Comparison of ENCODE assay signal across 1 cellular context in genomic region chr12:54359762-54360351, GRCh38.
TF ChIP-seq lines count a peak whose summit lies in the region.

No MANE protein-coding gene starts in this region.

TF ChIP-seq in GM23338, 12 proteins besides CTCF, POLR2A, EP300 and RAD21 (continued from another document):
- TF ChIP-seq, protein P1, sequence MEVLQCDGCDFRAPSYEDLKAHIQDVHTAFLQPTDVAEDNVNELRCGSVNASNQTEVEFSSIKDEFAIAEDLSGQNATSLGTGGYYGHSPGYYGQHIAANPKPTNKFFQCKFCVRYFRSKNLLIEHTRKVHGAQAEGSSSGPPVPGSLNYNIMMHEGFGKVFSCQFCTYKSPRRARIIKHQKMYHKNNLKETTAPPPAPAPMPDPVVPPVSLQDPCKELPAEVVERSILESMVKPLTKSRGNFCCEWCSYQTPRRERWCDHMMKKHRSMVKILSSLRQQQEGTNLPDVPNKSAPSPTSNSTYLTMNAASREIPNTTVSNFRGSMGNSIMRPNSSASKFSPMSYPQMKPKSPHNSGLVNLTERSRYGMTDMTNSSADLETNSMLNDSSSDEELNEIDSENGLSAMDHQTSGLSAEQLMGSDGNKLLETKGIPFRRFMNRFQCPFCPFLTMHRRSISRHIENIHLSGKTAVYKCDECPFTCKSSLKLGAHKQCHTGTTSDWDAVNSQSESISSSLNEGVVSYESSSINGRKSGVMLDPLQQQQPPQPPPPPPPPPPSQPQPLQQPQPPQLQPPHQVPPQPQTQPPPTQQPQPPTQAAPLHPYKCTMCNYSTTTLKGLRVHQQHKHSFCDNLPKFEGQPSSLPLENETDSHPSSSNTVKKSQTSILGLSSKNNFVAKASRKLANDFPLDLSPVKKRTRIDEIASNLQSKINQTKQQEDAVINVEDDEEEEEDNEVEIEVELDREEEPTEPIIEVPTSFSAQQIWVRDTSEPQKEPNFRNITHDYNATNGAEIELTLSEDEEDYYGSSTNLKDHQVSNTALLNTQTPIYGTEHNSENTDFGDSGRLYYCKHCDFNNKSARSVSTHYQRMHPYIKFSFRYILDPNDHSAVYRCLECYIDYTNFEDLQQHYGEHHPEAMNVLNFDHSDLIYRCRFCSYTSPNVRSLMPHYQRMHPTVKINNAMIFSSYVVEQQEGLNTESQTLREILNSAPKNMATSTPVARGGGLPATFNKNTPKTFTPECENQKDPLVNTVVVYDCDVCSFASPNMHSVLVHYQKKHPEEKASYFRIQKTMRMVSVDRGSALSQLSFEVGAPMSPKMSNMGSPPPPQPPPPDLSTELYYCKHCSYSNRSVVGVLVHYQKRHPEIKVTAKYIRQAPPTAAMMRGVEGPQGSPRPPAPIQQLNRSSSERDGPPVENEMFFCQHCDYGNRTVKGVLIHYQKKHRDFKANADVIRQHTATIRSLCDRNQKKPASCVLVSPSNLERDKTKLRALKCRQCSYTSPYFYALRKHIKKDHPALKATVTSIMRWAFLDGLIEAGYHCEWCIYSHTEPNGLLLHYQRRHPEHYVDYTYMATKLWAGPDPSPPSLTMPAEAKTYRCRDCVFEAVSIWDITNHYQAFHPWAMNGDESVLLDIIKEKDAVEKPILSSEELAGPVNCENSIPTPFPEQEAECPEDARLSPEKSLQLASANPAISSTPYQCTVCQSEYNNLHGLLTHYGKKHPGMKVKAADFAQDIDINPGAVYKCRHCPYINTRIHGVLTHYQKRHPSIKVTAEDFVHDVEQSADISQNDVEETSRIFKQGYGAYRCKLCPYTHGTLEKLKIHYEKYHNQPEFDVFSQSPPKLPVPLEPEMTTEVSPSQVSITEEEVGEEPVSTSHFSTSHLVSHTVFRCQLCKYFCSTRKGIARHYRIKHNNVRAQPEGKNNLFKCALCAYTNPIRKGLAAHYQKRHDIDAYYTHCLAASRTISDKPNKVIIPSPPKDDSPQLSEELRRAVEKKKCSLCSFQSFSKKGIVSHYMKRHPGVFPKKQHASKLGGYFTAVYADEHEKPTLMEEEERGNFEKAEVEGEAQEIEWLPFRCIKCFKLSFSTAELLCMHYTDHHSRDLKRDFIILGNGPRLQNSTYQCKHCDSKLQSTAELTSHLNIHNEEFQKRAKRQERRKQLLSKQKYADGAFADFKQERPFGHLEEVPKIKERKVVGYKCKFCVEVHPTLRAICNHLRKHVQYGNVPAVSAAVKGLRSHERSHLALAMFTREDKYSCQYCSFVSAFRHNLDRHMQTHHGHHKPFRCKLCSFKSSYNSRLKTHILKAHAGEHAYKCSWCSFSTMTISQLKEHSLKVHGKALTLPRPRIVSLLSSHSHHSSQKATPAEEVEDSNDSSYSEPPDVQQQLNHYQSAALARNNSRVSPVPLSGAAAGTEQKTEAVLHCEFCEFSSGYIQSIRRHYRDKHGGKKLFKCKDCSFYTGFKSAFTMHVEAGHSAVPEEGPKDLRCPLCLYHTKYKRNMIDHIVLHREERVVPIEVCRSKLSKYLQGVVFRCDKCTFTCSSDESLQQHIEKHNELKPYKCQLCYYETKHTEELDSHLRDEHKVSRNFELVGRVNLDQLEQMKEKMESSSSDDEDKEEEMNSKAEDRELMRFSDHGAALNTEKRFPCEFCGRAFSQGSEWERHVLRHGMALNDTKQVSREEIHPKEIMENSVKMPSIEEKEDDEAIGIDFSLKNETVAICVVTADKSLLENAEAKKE (CRISPR knock-in tag; IDR thresholded peaks at IDR 0.05): no peak
- TF ChIP-seq, protein P2, sequence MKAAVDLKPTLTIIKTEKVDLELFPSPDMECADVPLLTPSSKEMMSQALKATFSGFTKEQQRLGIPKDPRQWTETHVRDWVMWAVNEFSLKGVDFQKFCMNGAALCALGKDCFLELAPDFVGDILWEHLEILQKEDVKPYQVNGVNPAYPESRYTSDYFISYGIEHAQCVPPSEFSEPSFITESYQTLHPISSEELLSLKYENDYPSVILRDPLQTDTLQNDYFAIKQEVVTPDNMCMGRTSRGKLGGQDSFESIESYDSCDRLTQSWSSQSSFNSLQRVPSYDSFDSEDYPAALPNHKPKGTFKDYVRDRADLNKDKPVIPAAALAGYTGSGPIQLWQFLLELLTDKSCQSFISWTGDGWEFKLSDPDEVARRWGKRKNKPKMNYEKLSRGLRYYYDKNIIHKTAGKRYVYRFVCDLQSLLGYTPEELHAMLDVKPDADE (IDR thresholded peaks at IDR 0.05): no peak
- no peak for TF ChIP-seq ZNF331 (CRISPR knock-in tag; IDR thresholded peaks at IDR 0.05; ENCODE audit: low read depth)
